ENCODE assay signal across 8 cellular contexts in genomic region chr1:145845514-145846161, GRCh38. TPM values are rescaled to one million over a fixed set of nuclear protein-coding genes. Genes with fewer than 3 reads are reported as not detected.
DNase-seq lines count a peak whose midpoint lies in the region; ATAC-seq, FAIRE-seq and TF ChIP-seq lines count a peak whose summit lies in the region.

NUDT17 (plus strand) TSS chr1:145845630; CDS start chr1:145845641, 11 bp downstream.

- no TSS peak for BruUV-seq in A673 (replicated peaks; lab: Mats Ljungman, UMichigan)
- BruUV-seq in HepG2 (replicated peaks; lab: Mats Ljungman, UMichigan) = no TSS peak

- POLR2A ChIA-PET in A673 (lab: Charles Lee; ENCODE audit: low non-redundant PET) = interaction anchor here (0.5 to 1.0 kb wide), 4 partner anchors 18 to 41 kb away, joined by 3 to 7 read pairs (median 4); partner anchors contain the start of genes POLR3C and RNF115
- POLR2A ChIA-PET in activated CD4-positive, alpha-beta T cell treated with anti-CD3 and anti-CD28 coated beads for 36 hours (lab: Charles Lee) = interaction anchor here (0.6 to 4.5 kb wide), 8 partner anchors 14 to 190 kb away, joined by 3 to 21 read pairs (median 4); partner anchors contain the start of genes ANKRD34A, PIAS3, POLR3C and POLR3GL
- POLR2A ChIA-PET in HepG2 (lab: Yijun Ruan, JAX) = interaction anchor here (0.8 to 4.5 kb wide), 12 partner anchors 10 to 118 kb away, joined by 3 to 44 read pairs (median 4); partner anchors contain the start of genes LIX1L, PIAS3, POLR3C and RBM8A

- peak within 1 kb of the TSS; percentile 74 for H3K4me3 ChIP-seq in A673 (ENCODE audit: low read depth, low read length, poor library complexity, severe bottlenecking)
- H3K4me3 ChIP-seq in colonic mucosa = peak within 1 kb of the TSS; percentile 43
- peak within 1 kb of the TSS; percentile 55 to 78 (median 66) for H3K4me3 ChIP-seq in HepG2 (replicated peaks in 1 of 3; ENCODE audit: insufficient read depth in 1 of 3, low read depth in 2 of 3, low read length in 3 of 3)

- FAIRE-seq in HepG2 (lab: Jason Lieb, UNC) = peak; percentile 46

- no peak for TF ChIP-seq EP300 in HepG2 (IDR thresholded peaks at IDR 0.05; ENCODE audit: low read depth in 2 of 2, low read length in 2 of 2)
- no peak for TF ChIP-seq EP300 in HepG2 (CRISPR knock-in tag; IDR thresholded peaks at IDR 0.05; ENCODE audit: borderline replicate concordance)

- peak; percentile 78 for TF ChIP-seq RAD21 in HepG2 (CRISPR knock-in tag; IDR thresholded peaks at IDR 0.05)

- H4K20me1 ChIP-seq in HepG2 (ENCODE audit: insufficient read depth, low read length) = no peaks in the 10 kb centered on the region

- H3K79me2 ChIP-seq in HepG2 (ENCODE audit: insufficient read depth, low read length) = no peaks in the 10 kb centered on the region

- ATAC-seq in GM18511 (IDR thresholded peaks at IDR 0.05; ENCODE audit: unreplicated experiment) (peak; percentile 73), HG03064 (IDR thresholded peaks at IDR 0.05; ENCODE audit: low read depth, unreplicated experiment) (peak; percentile 60), HepG2 (peak; percentile 87)
- peak; percentile 75 for ATAC-seq in activated CD4-positive, alpha-beta T cell treated with anti-CD3 and anti-CD28 coated beads for 36 hours

- in situ Hi-C loops in HepG2 (cut with HindIII; ENCODE audit: extremely low pct_ligation_motif_present, low pct_unique_long_range_greater_than_20kb) = loop anchor here (10.0 kb wide), 1 partner anchor 169 kb away; no protein-coding TSS in a partner anchor

- peak within 1 kb of the TSS; percentile 95 for H3K4me2 ChIP-seq in HepG2 (ENCODE audit: low read depth, low read length)

- H3K27ac Mint-ChIP-seq in activated CD4-positive, alpha-beta T cell treated with anti-CD3 and anti-CD28 coated beads for 36 hours = no peak within 1 kb of the TSS

- H3K4me1 ChIP-seq in A673 (ENCODE audit: insufficient read depth, low read length, poor library complexity, severe bottlenecking) (peaks cover 12% of the 10 kb centered on the region), colonic mucosa (peaks cover 10% of the 10 kb centered on the region), HepG2 (ENCODE audit: insufficient read depth, low read length) (peaks cover 12% of the 10 kb centered on the region)

- peak; percentile 88 for DNase-seq in A673 (ENCODE audit: low spot score)
- peak; percentile 75 for DNase-seq in NCI-H2227 treated with DMSO at 0.1 percent for 48 hours (lab: John Stamatoyannopoulos, UW)
- DNase-seq in activated CD4-positive, alpha-beta T cell treated with anti-CD3 and anti-CD28 coated beads for 36 hours = peak; percentile 89
- peak; percentile 80 for DNase-seq in colonic mucosa
- DNase-seq in HepG2 (ENCODE audit: low spot score) = peak; percentile 52
- DNase-seq in stimulated activated CD4-positive, alpha-beta T cell treated with anti-CD3 and anti-CD28 coated beads, Interleukin-4, amount 100 ng/mL, for 4 hours = peak; percentile 66 to 76

- no peaks in the 10 kb centered on the region for H3K9me3 Mint-ChIP-seq in activated CD4-positive, alpha-beta T cell treated with anti-CD3 and anti-CD28 coated beads for 36 hours (ENCODE audit: low read depth)

- CTCF ChIA-PET in A673 (lab: Charles Lee) = interaction anchor here (0.6 to 2.9 kb wide), 9 partner anchors 11 to 171 kb away, joined by 3 to 25 read pairs (median 3); partner anchors contain the start of genes ANKRD34A, PIAS3 and POLR3GL
- CTCF ChIA-PET in activated CD4-positive, alpha-beta T cell treated with anti-CD3 and anti-CD28 coated beads for 36 hours (lab: Charles Lee) = interaction anchor here (0.6 to 7.2 kb wide), 42 partner anchors 11 to 203 kb away, joined by 3 to 168 read pairs (median 6); partner anchors contain the start of genes ANKRD34A, ANKRD35, ITGA10 and LIX1L
- CTCF ChIA-PET in HepG2 (lab: Yijun Ruan, JAX; ENCODE audit: low intra/inter-chr PET ratio, low total read pairs) = interaction anchor here (1.2 to 2.5 kb wide), 2 partner anchors 13 to 168 kb away, joined by 3 to 14 read pairs; partner anchors contain the start of gene PIAS3

- TF ChIP-seq POLR2A in HepG2 (IDR thresholded peaks at IDR 0.05; ENCODE audit: insufficient read depth in 1 of 2, low read depth in 2 of 2, low read length in 2 of 2) = no peak; a peak in 1 of 4 replicates

- H3K4me1 Mint-ChIP-seq in activated CD4-positive, alpha-beta T cell treated with anti-CD3 and anti-CD28 coated beads for 36 hours = peaks cover 7% of the 10 kb centered on the region

- H3K9ac ChIP-seq in colonic mucosa (ENCODE audit: low read depth in 2 of 2, low read length in 2 of 2) = peak within 1 kb of the TSS; percentile 76 to 84
- H3K9ac ChIP-seq in HepG2 (ENCODE audit: insufficient read depth, low read depth, low read length) = peak within 1 kb of the TSS; percentile 68

- TF ChIP-seq CTCF in A673 (conservative IDR thresholded peaks at IDR 0.05; ENCODE audit: low read depth, low read length) = peak; percentile 98
- TF ChIP-seq CTCF in colonic mucosa (IDR thresholded peaks at IDR 0.05) = peak; percentile 97
- TF ChIP-seq CTCF in HepG2 (CRISPR knock-in tag; IDR thresholded peaks at IDR 0.05) = peak; percentile 94

- no peak within 1 kb of the TSS for H2AFZ ChIP-seq in HepG2 (ENCODE audit: low read length)

- no peaks in the 10 kb centered on the region for H3K27me3 ChIP-seq in A673 (replicated peaks; ENCODE audit: insufficient read depth, low read depth, low read length, poor library complexity)
- no peaks in the 10 kb centered on the region for H3K27me3 ChIP-seq in colonic mucosa
- H3K27me3 ChIP-seq in HepG2 (ENCODE audit: control insufficient read depth in 1 of 2, insufficient read depth in 2 of 2, low read length in 2 of 2) = no peaks in the 10 kb centered on the region

- no peaks in the 10 kb centered on the region for H3K27me3 Mint-ChIP-seq in activated CD4-positive, alpha-beta T cell treated with anti-CD3 and anti-CD28 coated beads for 36 hours

- WGBS in HepG2 (ENCODE audit: low lambda C conversion rate) = 3% methylated on average over 8 of the region's 50 CpGs

- H3K9me3 ChIP-seq in A673 (ENCODE audit: low read depth, low read length, poor library complexity, severe bottlenecking) = no peaks in the 10 kb centered on the region
- H3K9me3 ChIP-seq in colonic mucosa = no peaks in the 10 kb centered on the region
- no peaks in the 10 kb centered on the region for H3K9me3 ChIP-seq in HepG2 (ENCODE audit: low read length)

- H3K36me3 ChIP-seq in A673 (ENCODE audit: insufficient read depth, low read length, poor library complexity, severe bottlenecking) (peaks cover 48% of the 10 kb centered on the region), colonic mucosa (peaks cover 3% of the 10 kb centered on the region), HepG2 (replicated peaks in 1 of 2; ENCODE audit: control insufficient read depth in 1 of 2, insufficient read depth in 2 of 2, low read length in 2 of 2) (peaks cover 15 to 27% of the 10 kb centered on the region in 2 experiments)

- H3K36me3 Mint-ChIP-seq in activated CD4-positive, alpha-beta T cell treated with anti-CD3 and anti-CD28 coated beads for 36 hours (ENCODE audit: low read depth) = peaks cover 20% of the 10 kb centered on the region

- H3K27ac ChIP-seq in A673 (ENCODE audit: low read depth, low read length, poor library complexity, severe bottlenecking) (peak within 1 kb of the TSS; percentile 85), colonic mucosa (peak within 1 kb of the TSS; percentile 10), HepG2 (ENCODE audit: extremely low read length, insufficient read depth, low read length) (no peak within 1 kb of the TSS)

- intact Hi-C loops in A673 (cut with micrococcal nuclease; ENCODE audit: unreplicated experiment) = loop anchor here (2.0 to 5.0 kb wide), 2 partner anchors 132 to 171 kb away; no protein-coding TSS in a partner anchor
- intact Hi-C loops in activated CD4-positive, alpha-beta T cell treated with anti-CD3 and anti-CD28 coated beads for 36 hours (cut with DNase I, micrococcal nuclease) = loop anchor here (1.0 to 5.0 kb wide), 8 partner anchors 14 to 168 kb away; partner anchors contain the start of genes ITGA10 (in 2 of the 2), ANKRD35 (in 1 of the 2) and PIAS3 (in 1 of the 2)
- intact Hi-C loops in colonic mucosa (cut with DNase I) = loop anchor here (5.0 to 10.0 kb wide), 2 partner anchors 69 to 167 kb away; partner anchors contain the start of genes ITGA10 and PEX11B
- intact Hi-C loops in HepG2 (cut with micrococcal nuclease; ENCODE audit: unreplicated experiment) = loop anchor here (1.0 kb wide), 2 partner anchors 65 to 168 kb away; partner anchors contain the start of gene ITGA10

- no peak within 1 kb of the TSS for H3K4me3 Mint-ChIP-seq in activated CD4-positive, alpha-beta T cell treated with anti-CD3 and anti-CD28 coated beads for 36 hours

RNA-seq across cellular contexts. Expression of gene NUDT17, which starts in this region (rescaled TPM):
- total RNA-seq in A673 (2021) (3.4 and 6.6 TPM in 2 replicates), colonic mucosa (under 1 TPM; 0.69 to 0.82 TPM), HepG2 (2016; rRNA removed; fragmentation: Illumina TruSeq; extraction: Trizol) (2.6 TPM in 2 replicates)
- 1 to 10 TPM; 3.7 to 4.0 TPM for total RNA-seq in activated CD4-positive, alpha-beta T cell treated with anti-CD3 and anti-CD28 coated beads for 36 hours
- 0.18 and 0.81 TPM in 2 replicates for total RNA-seq in HepG2 (2016; cell fraction: cytosol; rRNA removed; fragmentation: Illumina TruSeq; extraction: Trizol; ENCODE audit: low read depth)
- 1.8 and 2.7 TPM in 2 replicates for total RNA-seq in HepG2 (2016; cell fraction: insoluble cytoplasmic fraction; rRNA removed; fragmentation: Illumina TruSeq; extraction: Trizol)
- total RNA-seq in HepG2 (2016; cell fraction: membrane; rRNA removed; fragmentation: Illumina TruSeq; extraction: Trizol) = 1.2 and 1.3 TPM in 2 replicates
- 2.6 and 4.1 TPM in 2 replicates for total RNA-seq in HepG2 (2016; cell fraction: nucleus; rRNA removed; fragmentation: Illumina TruSeq; extraction: Trizol)
- 5.7 and 5.8 TPM in 2 replicates for polyA plus RNA-seq in HepG2 (2011; rRNA removed)
- polyA plus RNA-seq in HepG2 (2011; cell fraction: cytosol; rRNA removed) = 3.2 and 4.8 TPM in 2 replicates
- polyA plus RNA-seq in HepG2 (2011; cell fraction: nucleus; rRNA removed) = 17.3 and 18.1 TPM in 2 replicates
- polyA plus RNA-seq in HepG2 (2012) = 2.8 and 3.1 TPM in 2 replicates
- polyA plus RNA-seq in HepG2 (2016; cell fraction: cytosol; fragmentation: Illumina TruSeq; extraction: Trizol; ENCODE audit: low read depth) = 0.42 and 0.78 TPM in 2 replicates
- 2.2 and 2.8 TPM in 2 replicates for polyA plus RNA-seq in HepG2 (2016; cell fraction: insoluble cytoplasmic fraction; fragmentation: Illumina TruSeq; extraction: Trizol; ENCODE audit: low read depth)
- polyA plus RNA-seq in HepG2 (2016; cell fraction: membrane; fragmentation: Illumina TruSeq; extraction: Trizol; ENCODE audit: low read depth) = 1.3 and 1.4 TPM in 2 replicates
- 7.6 and 8.5 TPM in 2 replicates for polyA plus RNA-seq in HepG2 (2016; cell fraction: nucleus; fragmentation: Illumina TruSeq; extraction: Trizol; ENCODE audit: insufficient read depth, low read depth)
- 1.4 and 4.4 TPM in 2 replicates for polyA minus RNA-seq in HepG2 (2011; rRNA and poly(A)+ RNA removed; ENCODE audit: low replicate concordance)
- polyA minus RNA-seq in HepG2 (2011; cell fraction: cytosol; rRNA and poly(A)+ RNA removed) = 0.79 TPM in 1 of 2 replicates, not detected in the other
- 2.6 and 3.5 TPM in 2 replicates for polyA minus RNA-seq in HepG2 (2011; cell fraction: nucleus; rRNA and poly(A)+ RNA removed)

Comparison
In these comparisons a context has a peak if more than half of its experiments do, and no peak if none do; other contexts are left out.
1. Peak in DNase-seq, H3K4me3 ChIP-seq, H3K27ac ChIP-seq and H3K9ac ChIP-seq in colonic mucosa; RNA of the gene not detected or under 1 TPM.